Comparison of ENCODE assay signal across 1 cellular context in genomic region chr11:93552874-93553273, GRCh38.
TF ChIP-seq lines count a peak whose summit lies in the region.

No MANE protein-coding gene starts in this region.

TF ChIP-seq in HepG2, 621 proteins besides CTCF, POLR2A, EP300 and RAD21 (continued from another document):
- TF ChIP-seq AHDC1 (CRISPR knock-in tag; IDR thresholded peaks at IDR 0.05; ENCODE audit: borderline replicate concordance) (peak; percentile 47; the same call in 1 of the 2 replicates), MIER3 (CRISPR knock-in tag; IDR thresholded peaks at IDR 0.05; ENCODE audit: borderline replicate concordance) (peak; percentile 26; the same call in 1 of the 2 replicates), FOSL2 (CRISPR knock-in tag; IDR thresholded peaks at IDR 0.05) (peak; percentile 70), SAP130 (CRISPR knock-in tag; IDR thresholded peaks at IDR 0.05; ENCODE audit: low read depth) (peak; percentile 47; the same call in 1 of the 2 replicates), ZNF143 (CRISPR knock-in tag; IDR thresholded peaks at IDR 0.05) (no peak), TBX2 (CRISPR knock-in tag; IDR thresholded peaks at IDR 0.05; ENCODE audit: borderline replicate concordance) (peak; percentile 24; the same call in 1 of the 2 replicates), PHF21A (CRISPR knock-in tag; IDR thresholded peaks at IDR 0.05) (peak; percentile 50; the same call in 1 of the 2 replicates)
- TF ChIP-seq, protein P1, sequence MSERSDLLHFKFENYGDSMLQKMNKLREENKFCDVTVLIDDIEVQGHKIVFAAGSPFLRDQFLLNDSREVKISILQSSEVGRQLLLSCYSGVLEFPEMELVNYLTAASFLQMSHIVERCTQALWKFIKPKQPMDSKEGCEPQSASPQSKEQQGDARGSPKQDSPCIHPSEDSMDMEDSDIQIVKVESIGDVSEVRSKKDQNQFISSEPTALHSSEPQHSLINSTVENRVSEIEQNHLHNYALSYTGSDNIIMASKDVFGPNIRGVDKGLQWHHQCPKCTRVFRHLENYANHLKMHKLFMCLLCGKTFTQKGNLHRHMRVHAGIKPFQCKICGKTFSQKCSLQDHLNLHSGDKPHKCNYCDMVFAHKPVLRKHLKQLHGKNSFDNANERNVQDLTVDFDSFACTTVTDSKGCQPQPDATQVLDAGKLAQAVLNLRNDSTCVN (CRISPR knock-in tag; IDR thresholded peaks at IDR 0.05; ENCODE audit: borderline replicate concordance): peak; percentile 63; the same call in 1 of the 2 replicates
- TF ChIP-seq, protein P2, sequence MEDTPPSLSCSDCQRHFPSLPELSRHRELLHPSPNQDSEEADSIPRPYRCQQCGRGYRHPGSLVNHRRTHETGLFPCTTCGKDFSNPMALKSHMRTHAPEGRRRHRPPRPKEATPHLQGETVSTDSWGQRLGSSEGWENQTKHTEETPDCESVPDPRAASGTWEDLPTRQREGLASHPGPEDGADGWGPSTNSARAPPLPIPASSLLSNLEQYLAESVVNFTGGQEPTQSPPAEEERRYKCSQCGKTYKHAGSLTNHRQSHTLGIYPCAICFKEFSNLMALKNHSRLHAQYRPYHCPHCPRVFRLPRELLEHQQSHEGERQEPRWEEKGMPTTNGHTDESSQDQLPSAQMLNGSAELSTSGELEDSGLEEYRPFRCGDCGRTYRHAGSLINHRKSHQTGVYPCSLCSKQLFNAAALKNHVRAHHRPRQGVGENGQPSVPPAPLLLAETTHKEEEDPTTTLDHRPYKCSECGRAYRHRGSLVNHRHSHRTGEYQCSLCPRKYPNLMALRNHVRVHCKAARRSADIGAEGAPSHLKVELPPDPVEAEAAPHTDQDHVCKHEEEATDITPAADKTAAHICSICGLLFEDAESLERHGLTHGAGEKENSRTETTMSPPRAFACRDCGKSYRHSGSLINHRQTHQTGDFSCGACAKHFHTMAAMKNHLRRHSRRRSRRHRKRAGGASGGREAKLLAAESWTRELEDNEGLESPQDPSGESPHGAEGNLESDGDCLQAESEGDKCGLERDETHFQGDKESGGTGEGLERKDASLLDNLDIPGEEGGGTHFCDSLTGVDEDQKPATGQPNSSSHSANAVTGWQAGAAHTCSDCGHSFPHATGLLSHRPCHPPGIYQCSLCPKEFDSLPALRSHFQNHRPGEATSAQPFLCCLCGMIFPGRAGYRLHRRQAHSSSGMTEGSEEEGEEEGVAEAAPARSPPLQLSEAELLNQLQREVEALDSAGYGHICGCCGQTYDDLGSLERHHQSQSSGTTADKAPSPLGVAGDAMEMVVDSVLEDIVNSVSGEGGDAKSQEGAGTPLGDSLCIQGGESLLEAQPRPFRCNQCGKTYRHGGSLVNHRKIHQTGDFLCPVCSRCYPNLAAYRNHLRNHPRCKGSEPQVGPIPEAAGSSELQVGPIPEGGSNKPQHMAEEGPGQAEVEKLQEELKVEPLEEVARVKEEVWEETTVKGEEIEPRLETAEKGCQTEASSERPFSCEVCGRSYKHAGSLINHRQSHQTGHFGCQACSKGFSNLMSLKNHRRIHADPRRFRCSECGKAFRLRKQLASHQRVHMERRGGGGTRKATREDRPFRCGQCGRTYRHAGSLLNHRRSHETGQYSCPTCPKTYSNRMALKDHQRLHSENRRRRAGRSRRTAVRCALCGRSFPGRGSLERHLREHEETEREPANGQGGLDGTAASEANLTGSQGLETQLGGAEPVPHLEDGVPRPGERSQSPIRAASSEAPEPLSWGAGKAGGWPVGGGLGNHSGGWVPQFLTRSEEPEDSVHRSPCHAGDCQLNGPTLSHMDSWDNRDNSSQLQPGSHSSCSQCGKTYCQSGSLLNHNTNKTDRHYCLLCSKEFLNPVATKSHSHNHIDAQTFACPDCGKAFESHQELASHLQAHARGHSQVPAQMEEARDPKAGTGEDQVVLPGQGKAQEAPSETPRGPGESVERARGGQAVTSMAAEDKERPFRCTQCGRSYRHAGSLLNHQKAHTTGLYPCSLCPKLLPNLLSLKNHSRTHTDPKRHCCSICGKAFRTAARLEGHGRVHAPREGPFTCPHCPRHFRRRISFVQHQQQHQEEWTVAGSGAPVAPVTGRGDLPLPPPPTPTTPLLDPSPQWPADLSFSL (CRISPR knock-in tag; IDR thresholded peaks at IDR 0.05): no peak
